18 cellular contexts compared by ENCODE assay signal in the genomic region with DNA sequence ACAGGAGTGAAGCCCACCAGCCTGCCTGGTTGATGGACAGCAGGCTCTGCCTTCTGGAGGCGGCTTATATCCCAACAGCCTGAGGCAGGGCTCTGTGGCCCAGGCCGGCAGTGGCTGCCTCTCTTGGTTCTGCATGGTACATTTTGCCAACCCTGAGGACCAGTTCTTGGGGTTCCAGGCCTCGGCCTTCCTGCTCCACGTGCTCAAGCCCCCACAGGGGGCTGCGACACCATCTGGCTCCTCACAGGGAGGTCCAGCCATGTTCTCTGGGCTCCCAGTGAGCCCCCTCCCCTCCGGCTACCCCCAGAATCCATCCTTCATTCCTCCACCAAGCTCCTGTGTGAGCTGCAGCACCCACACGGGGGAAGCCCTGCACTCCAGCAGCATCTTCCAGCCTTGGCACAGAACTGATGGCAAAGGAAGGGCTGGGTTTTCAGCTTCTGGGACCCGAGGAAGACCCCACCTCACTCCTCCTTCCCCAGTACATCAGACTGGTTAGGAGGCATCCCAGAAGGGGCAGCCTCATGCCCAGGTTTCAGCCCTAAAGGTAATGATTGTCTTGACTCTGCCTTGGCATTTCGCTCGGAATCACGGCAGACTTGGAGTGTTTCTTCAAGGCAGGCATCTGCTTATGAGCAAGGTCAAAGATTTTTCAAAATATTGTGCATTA.
"Had no signal": no experiment of that assay in that cellular context is flagged by ENCODE, and none has a peak within 500 bp of the region (broad histone marks: within the 10 kb centered on the region; RNA-seq: fewer than 3 reads in every experiment).

No MANE protein-coding gene starts in this region.

- H3K27ac ChIP-seq: esophagus squamous epithelium, gastroesophageal sphincter, neural progenitor cell, testis, tibial nerve, upper lobe of right lung, vagina had no signal

- H3K9me3 Mint-ChIP-seq: dendritic cell treated with granulocyte-macrophage colony-stimulating factor and Interleukin-4, amounts not matched to agents 40 ng/mL and 50 ng/mL, for 4 days; mesothelial cell of epicardium; natural killer cell treated with Interleukin-12 subunit alpha and Interleukin-12 subunit beta and Interleukin-15 and Interleukin-18, amount 100 ng/mL, for 72 hours; neural progenitor cell; stimulated activated effector memory CD8-positive, alpha-beta T cell treated with anti-CD3 and anti-CD28 coated beads, Interleukin-12 subunit alpha, Interleukin-12 subunit beta, amount 100 ng/mL, for 72 hours; stimulated activated naive CD8-positive, alpha-beta T cell treated with anti-CD3 and anti-CD28 coated beads, Interleukin-15, amount 100 ng/mL, for 72 hours had no signal

- H3K36me3 Mint-ChIP-seq: natural killer cell treated with Interleukin-12 subunit alpha and Interleukin-12 subunit beta and Interleukin-15 and Interleukin-18, amount 100 ng/mL, for 72 hours; neural progenitor cell; stimulated activated effector memory CD8-positive, alpha-beta T cell treated with anti-CD3 and anti-CD28 coated beads, Interleukin-12 subunit alpha, Interleukin-12 subunit beta, amount 100 ng/mL, for 72 hours had no signal

- H3K27me3 Mint-ChIP-seq: natural killer cell treated with Interleukin-12 subunit alpha and Interleukin-12 subunit beta and Interleukin-15 and Interleukin-18, amount 100 ng/mL, for 72 hours; stimulated activated naive CD8-positive, alpha-beta T cell treated with anti-CD3 and anti-CD28 coated beads, Interleukin-15, amount 100 ng/mL, for 72 hours had no signal

- H3K36me3 ChIP-seq: neural progenitor cell, upper lobe of right lung, vagina had no signal

- ATAC-seq: gastroesophageal sphincter; natural killer cell treated with Interleukin-12 subunit alpha and Interleukin-12 subunit beta and Interleukin-15 and Interleukin-18, amount 100 ng/mL, for 72 hours; stimulated activated effector memory CD8-positive, alpha-beta T cell treated with anti-CD3 and anti-CD28 coated beads, Interleukin-12 subunit alpha, Interleukin-12 subunit beta, amount 100 ng/mL, for 72 hours had no signal

- DNase-seq: esophagus squamous epithelium; foreskin fibroblast; glutamatergic neuron; islet precursor cell; stimulated activated CD4-positive, alpha-beta T cell treated with anti-CD3 and anti-CD28 coated beads, Interleukin-4, amount 100 ng/mL, for 1 hour; stimulated activated CD8-positive, alpha-beta memory T cell treated with anti-CD3 and anti-CD28 coated beads, Interleukin-4, amount 100 ng/mL, for 48 hours; stimulated activated naive CD8-positive, alpha-beta T cell treated with anti-CD3 and anti-CD28 coated beads, Interleukin-15, amount 100 ng/mL, for 72 hours; testis; upper lobe of right lung had no signal

- H3K27ac Mint-ChIP-seq: dendritic cell treated with granulocyte-macrophage colony-stimulating factor and Interleukin-4, amounts not matched to agents 40 ng/mL and 50 ng/mL, for 4 days; mesothelial cell of epicardium; natural killer cell treated with Interleukin-12 subunit alpha and Interleukin-12 subunit beta and Interleukin-15 and Interleukin-18, amount 100 ng/mL, for 72 hours; neural progenitor cell had no signal

- H3K27me3 ChIP-seq: esophagus squamous epithelium, gastroesophageal sphincter, neural progenitor cell, testis, tibial nerve, upper lobe of right lung, vagina had no signal

- H3K4me2 ChIP-seq: neural progenitor cell, smooth muscle cell had no signal

- H3K9ac ChIP-seq: neural progenitor cell had no signal

- H3K4me1 ChIP-seq: esophagus squamous epithelium, gastroesophageal sphincter, neural progenitor cell, tibial nerve, upper lobe of right lung, vagina had no signal

- H3K9me3 ChIP-seq: esophagus squamous epithelium, gastroesophageal sphincter, testis, upper lobe of right lung, vagina had no signal

- H3K4me3 ChIP-seq: esophagus squamous epithelium, gastroesophageal sphincter, neural progenitor cell, smooth muscle cell, testis, tibial nerve, upper lobe of right lung, vagina had no signal

- H3K4me1 Mint-ChIP-seq: mesothelial cell of epicardium had no signal

- H3K4me3 Mint-ChIP-seq: dendritic cell treated with granulocyte-macrophage colony-stimulating factor and Interleukin-4, amounts not matched to agents 40 ng/mL and 50 ng/mL, for 4 days; mesothelial cell of epicardium; natural killer cell treated with Interleukin-12 subunit alpha and Interleukin-12 subunit beta and Interleukin-15 and Interleukin-18, amount 100 ng/mL, for 72 hours; neural progenitor cell; stimulated activated effector memory CD8-positive, alpha-beta T cell treated with anti-CD3 and anti-CD28 coated beads, Interleukin-12 subunit alpha, Interleukin-12 subunit beta, amount 100 ng/mL, for 72 hours; stimulated activated naive CD8-positive, alpha-beta T cell treated with anti-CD3 and anti-CD28 coated beads, Interleukin-15, amount 100 ng/mL, for 72 hours had no signal
